ENCODE assay signal across 7 cellular contexts in the genomic region with DNA sequence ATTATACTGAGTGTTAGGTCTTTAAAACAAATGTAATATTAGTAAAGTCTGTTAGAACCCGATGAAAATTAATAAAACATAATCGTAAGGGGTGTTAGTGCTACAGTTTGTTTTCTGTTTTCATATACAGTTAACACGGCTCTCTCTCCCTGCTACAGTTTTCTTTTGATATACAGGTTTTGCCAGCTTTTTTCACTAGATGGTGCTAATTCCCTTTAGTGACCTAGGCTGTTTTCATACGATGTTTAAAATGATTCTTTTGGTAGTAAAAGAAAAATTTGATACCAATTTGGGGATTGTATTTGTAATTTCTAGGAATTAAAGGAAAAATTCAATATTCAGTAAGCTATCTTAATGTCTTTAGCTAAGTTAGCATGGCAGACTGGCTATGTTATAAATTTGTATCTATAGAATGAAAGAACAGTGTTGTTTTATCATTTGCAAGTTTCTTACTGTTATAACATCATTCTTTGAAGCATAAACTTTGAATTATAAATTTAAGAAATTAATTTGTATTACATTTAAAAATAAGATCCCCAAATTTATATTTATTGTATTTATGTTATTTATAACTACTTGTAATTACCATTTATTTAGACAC. TPM values are rescaled to one million over a fixed set of nuclear protein-coding genes. Genes with fewer than 3 reads are reported as not detected.
DNase-seq lines count a peak whose midpoint lies in the region; ATAC-seq and TF ChIP-seq lines count a peak whose summit lies in the region.

No MANE protein-coding gene starts in this region.

- no peak overlapping the region for H3K4me3 Mint-ChIP-seq in nephron progenitor cell

- H3K36me3 Mint-ChIP-seq in nephron progenitor cell (ENCODE audit: low read depth): peaks cover 10% of the 10 kb centered on the region

- DNase-seq in GDM1 (lab: John Stamatoyannopoulos, UW) (peak; percentile 5), LNCaP clone FGC (ENCODE audit: low read depth) (peak; percentile 14), SK-MEL-5 (ENCODE audit: low read depth, low spot score) (peak; percentile 77), epithelial cell of proximal tubule (ENCODE audit: low read depth) (no peak), nephron progenitor cell (no peak)
- DNase-seq in activated CD8-positive, alpha-beta memory T cell treated with anti-CD3 and anti-CD28 coated beads, Interleukin-2, amount 50 U/mL, for 4 hours: no peak

- in situ Hi-C loops in SK-MEL-5 (cut with HindIII; ENCODE audit: low pct_unique_long_range_greater_than_20kb, low sequenced_read_pairs): no loop called here

- peaks cover 6% of the 10 kb centered on the region for H3K27me3 Mint-ChIP-seq in nephron progenitor cell (ENCODE audit: low read depth, poor library complexity)

- peak; percentile 67 for TF ChIP-seq CTCF in LNCaP clone FGC (IDR thresholded peaks at IDR 0.05; ENCODE audit: control insufficient read depth, extremely low read depth, insufficient read depth)
- peak; percentile 75 for TF ChIP-seq CTCF in epithelial cell of proximal tubule (conservative IDR thresholded peaks at IDR 0.05; ENCODE audit: low read depth, low read length)
- TF ChIP-seq CTCF in nephron progenitor cell (IDR thresholded peaks at IDR 0.05): peak; percentile 69

- H3K9me3 Mint-ChIP-seq in nephron progenitor cell: no peaks in the 10 kb centered on the region

- no peak for ATAC-seq in GM21576 (IDR thresholded peaks at IDR 0.05; ENCODE audit: unreplicated experiment)

- H3K27ac Mint-ChIP-seq in nephron progenitor cell: no peak overlapping the region

- H3K4me1 Mint-ChIP-seq in nephron progenitor cell: peaks cover 9% of the 10 kb centered on the region

- no peak overlapping the region for H3K4me3 ChIP-seq in LNCaP clone FGC (ENCODE audit: low read depth, low read length)
- H3K4me3 ChIP-seq in epithelial cell of proximal tubule (ENCODE audit: low read depth, low read length): no peak overlapping the region

RNA-seq across cellular contexts. Expression of a gene that starts 11.5 kb away (rescaled TPM):
- 16.2 and 17.0 TPM in 2 replicates for total RNA-seq in SK-MEL-5 (2014; rRNA removed; shearing (Covaris generic))
- polyA plus RNA-seq in SK-MEL-5 (2015; cell fraction: cytosol; rRNA removed): 7.5 and 10.5 TPM in 2 replicates
- 12.9 and 17.6 TPM in 2 replicates for polyA plus RNA-seq in SK-MEL-5 (2015; cell fraction: nucleus; rRNA removed)
- 2.7 and 3.9 TPM in 2 replicates for total RNA-seq in epithelial cell of proximal tubule

Comparison
In these comparisons a context has a peak if more than half of its experiments do, and no peak if none do; other contexts are left out.
1. DNase-seq: peak in GDM1 (single experiment), LNCaP clone FGC (single experiment) and SK-MEL-5 (single experiment); none in epithelial cell of proximal tubule (single experiment), nephron progenitor cell (single experiment) and activated CD8-positive, alpha-beta memory T cell treated with anti-CD3 and anti-CD28 coated beads, Interleukin-2, amount 50 U/mL, for 4 hours (single experiment).
2. Peak in every context shown above with its lines, with median percentiles within 50 percentile points of each other: CTCF ChIP-seq.